8 cellular contexts compared by ENCODE assay signal in genomic region chr18:8696749-8697211, GRCh38. TPM values are rescaled to one million over a fixed set of nuclear protein-coding genes. Genes with fewer than 3 reads are reported as not detected.
DNase-seq lines count a peak whose midpoint lies in the region; ATAC-seq and TF ChIP-seq lines count a peak whose summit lies in the region.

No MANE protein-coding gene starts in this region.

- no peak overlapping the region for H3K27ac ChIP-seq in HL-60 (replicated peaks)
- no peak overlapping the region for H3K27ac ChIP-seq in Panc1 (ENCODE audit: low read length)
- no peak overlapping the region for H3K27ac ChIP-seq in osteoblast (ENCODE audit: low read depth, low read length)
- no peak overlapping the region for H3K27ac ChIP-seq in transverse colon

- H4K20me1 ChIP-seq in osteoblast (ENCODE audit: insufficient read depth, low read length) = no peaks in the 10 kb centered on the region

- H3K27me3 Mint-ChIP-seq in activated T-cell treated with anti-CD3 and anti-CD28 coated beads, Interleukin-2, amount 50 U/mL, for 72 hours (ENCODE audit: low read depth) = peaks cover 16% of the 10 kb centered on the region

- H3K4me3 ChIP-seq in HL-60 (replicated peaks; ENCODE audit: insufficient read depth, low read length) (no peak overlapping the region), Panc1 (ENCODE audit: low read depth in 2 of 2, low read length in 2 of 2) (no peak overlapping the region), fibroblast of pulmonary artery (replicated peaks; ENCODE audit: low read depth, low read length) (no peak overlapping the region), osteoblast (ENCODE audit: insufficient read depth, low read length) (no peak overlapping the region), transverse colon (no peak overlapping the region)

- TF ChIP-seq POLR2A in transverse colon (IDR thresholded peaks at IDR 0.05) = no peak

- POLR2A ChIA-PET in Panc1 (lab: Charles Lee) = interaction anchor here (0.6 kb wide), 2 partner anchors 8 to 145 kb away, joined by 3 to 4 read pairs; no protein-coding TSS in a partner anchor

- TF ChIP-seq CTCF in HL-60 (IDR thresholded peaks at IDR 0.05; ENCODE audit: insufficient read depth, low read length) (peak; percentile 88), Panc1 (IDR thresholded peaks at IDR 0.05) (peak; percentile 95), fibroblast of pulmonary artery (IDR thresholded peaks at IDR 0.05; ENCODE audit: low read length, missing control alignments) (peak; percentile 90), osteoblast (IDR thresholded peaks at IDR 0.05; ENCODE audit: extremely low read depth, low read depth, low read length) (peak; percentile 92), transverse colon (IDR thresholded peaks at IDR 0.05) (peak; percentile 88 to 96 (median 95))

- BruUV-seq in Panc1 (replicated peaks; lab: Mats Ljungman, UMichigan) = no TSS peak

- H3K4me1 ChIP-seq in Panc1 (ENCODE audit: control insufficient read depth, insufficient read depth, low read length) (no peaks in the 10 kb centered on the region), osteoblast (ENCODE audit: insufficient read depth, low read length) (peaks cover 12% of the 10 kb centered on the region), transverse colon (peaks cover 0 to 5% (median 0%) of the 10 kb centered on the region in 4 donors)

- no peaks in the 10 kb centered on the region for H3K79me2 ChIP-seq in osteoblast (ENCODE audit: insufficient read depth, low read length)

- H3K36me3 ChIP-seq in Panc1 (ENCODE audit: control insufficient read depth, insufficient read depth, low read length) (no peaks in the 10 kb centered on the region), osteoblast (ENCODE audit: insufficient read depth, low read length) (no peaks in the 10 kb centered on the region), transverse colon (no peaks in the 10 kb centered on the region)

- no peaks in the 10 kb centered on the region for H3K36me3 Mint-ChIP-seq in activated T-cell treated with anti-CD3 and anti-CD28 coated beads, Interleukin-2, amount 50 U/mL, for 72 hours (ENCODE audit: insufficient read depth in 2 of 2)

- peaks cover 18% of the 10 kb centered on the region for H3K27me3 ChIP-seq in HL-60 (ENCODE audit: insufficient read depth, poor library complexity, severe bottlenecking)
- H3K27me3 ChIP-seq in Panc1 (ENCODE audit: control insufficient read depth, insufficient read depth, low read length) = no peaks in the 10 kb centered on the region
- no peaks in the 10 kb centered on the region for H3K27me3 ChIP-seq in osteoblast (ENCODE audit: insufficient read depth, low read length)
- peaks cover 35% of the 10 kb centered on the region for H3K27me3 ChIP-seq in transverse colon

- no peaks in the 10 kb centered on the region for H3K4me1 Mint-ChIP-seq in activated T-cell treated with anti-CD3 and anti-CD28 coated beads, Interleukin-2, amount 50 U/mL, for 72 hours (ENCODE audit: low read depth)

- no peaks in the 10 kb centered on the region for H3K9me3 Mint-ChIP-seq in activated T-cell treated with anti-CD3 and anti-CD28 coated beads, Interleukin-2, amount 50 U/mL, for 72 hours

- no peak for TF ChIP-seq EP300 in transverse colon (IDR thresholded peaks at IDR 0.05; ENCODE audit: low read depth)

- no peak overlapping the region for H3K4me2 ChIP-seq in osteoblast (ENCODE audit: insufficient read depth, low read length)

- H3K4me3 Mint-ChIP-seq in activated T-cell treated with anti-CD3 and anti-CD28 coated beads, Interleukin-2, amount 50 U/mL, for 72 hours = no peak overlapping the region

- in situ Hi-C loops in Panc1 (cut with HindIII; ENCODE audit: low pct_unique_long_range_greater_than_20kb, low sequenced_read_pairs) (no loop called here), transverse colon (cut with MboI; ENCODE audit: low pct_ligation_motif_present in 1 of 4, low pct_unique_long_range_greater_than_20kb in 1 of 4, low sequenced_read_pairs in 3 of 4) (loop anchor here in 2 of 4 donors (10.0 to 25.0 kb wide), 2 partner anchors 288 to 291 kb away; no protein-coding TSS in a partner anchor)

- CTCF ChIA-PET in Panc1 (lab: Charles Lee) = interaction anchor here (0.6 to 1.3 kb wide), 6 partner anchors 9 to 369 kb away, joined by 3 to 7 read pairs (median 4); no protein-coding TSS in a partner anchor

- H3K9me3 ChIP-seq in Panc1 (ENCODE audit: control insufficient read depth, insufficient read depth, low read depth, low read length) = no peaks in the 10 kb centered on the region
- no peaks in the 10 kb centered on the region for H3K9me3 ChIP-seq in osteoblast (ENCODE audit: low read depth, low read length)
- H3K9me3 ChIP-seq in transverse colon = no peaks in the 10 kb centered on the region

- ATAC-seq in Panc1 = peak; percentile 96
- ATAC-seq in activated T-cell treated with anti-CD3 and anti-CD28 coated beads, Interleukin-2, amount 50 U/mL, for 72 hours (replicated peaks in 1 of 2) = peak; percentile 80 to 86

- peak; percentile 35 for DNase-seq in NCI-H1436 (lab: John Stamatoyannopoulos, UW)
- DNase-seq in NCI-H1436 treated with DMSO at 0.1 percent for 48 hours (lab: John Stamatoyannopoulos, UW) = no peak
- DNase-seq in HL-60 (ENCODE audit: low read depth in 1 of 2, low spot score in 1 of 2) = peak; percentile 46 to 71
- no peak for DNase-seq in Panc1 (ENCODE audit: low read depth, low spot score)
- peak; percentile 68 to 84 for DNase-seq in activated T-cell treated with anti-CD3 and anti-CD28 coated beads, Interleukin-2, amount 50 U/mL, for 72 hours
- peak; percentile 66 for DNase-seq in fibroblast of pulmonary artery (ENCODE audit: low read depth)
- DNase-seq in osteoblast (ENCODE audit: insufficient read length, low spot score, missing footprints) = peak; percentile 91
- peak; percentile 79 for DNase-seq in transverse colon

- no peak overlapping the region for H2AFZ ChIP-seq in osteoblast (ENCODE audit: low read length)

- intact Hi-C loops in Panc1 (cut with micrococcal nuclease; ENCODE audit: unreplicated experiment) (loop anchor here (5.0 to 10.0 kb wide), 2 partner anchors 58 to 286 kb away; no protein-coding TSS in a partner anchor), transverse colon (cut with DNase I; ENCODE audit: low total_unique reads) (loop anchor here (5.0 kb wide), 1 partner anchor 291 kb away; no protein-coding TSS in a partner anchor)

- no peak overlapping the region for H3K27ac Mint-ChIP-seq in activated T-cell treated with anti-CD3 and anti-CD28 coated beads, Interleukin-2, amount 50 U/mL, for 72 hours

- WGBS in transverse colon (ENCODE audit: low coverage in 1 of 2), 2 donors = 0% methylated on average over 4 to 5 of the region's 5 CpGs

RNA-seq across cellular contexts. Expression of gene MTCL1, which starts 8.6 kb away (rescaled TPM):
- total RNA-seq in Panc1 (2021; ENCODE audit: unreplicated experiment) (50.1 TPM), osteoblast (38.0 and 44.5 TPM in 2 replicates), transverse colon (10 to 100 TPM; 12.3 to 35.9 (median 26.1) TPM)
- 25.5 TPM for polyA plus RNA-seq in Panc1 (2012; ENCODE audit: insufficient read length)
- under 1 TPM; 0.38 to 0.51 TPM for total RNA-seq in activated T-cell treated with anti-CD3 and anti-CD28 coated beads, Interleukin-2, amount 50 U/mL, for 72 hours

Comparison
In these comparisons a context has a peak if more than half of its experiments do, and no peak if none do; other contexts are left out.
1. DNase-seq: peak in NCI-H1436 (single experiment), HL-60 (2 of 2), activated T-cell treated with anti-CD3 and anti-CD28 coated beads, Interleukin-2, amount 50 U/mL, for 72 hours (2 of 2), fibroblast of pulmonary artery (single experiment), osteoblast (single experiment) and transverse colon (single experiment); none in NCI-H1436 treated with DMSO at 0.1 percent for 48 hours (single experiment) and Panc1 (single experiment).
2. RNA of gene MTCL1, which starts 8.6 kb away (total RNA-seq): 50.1 TPM in Panc1 (single experiment), 38.0 to 44.5 TPM in osteoblast and 12.3 to 35.9 TPM in transverse colon; 0.38 to 0.51 TPM in activated T-cell treated with anti-CD3 and anti-CD28 coated beads, Interleukin-2, amount 50 U/mL, for 72 hours; every median in the first group is over 4 times any median in the second.
3. Peak in every context shown above with its lines, with median percentiles within 50 percentile points of each other: CTCF ChIP-seq.